Comparison of ENCODE assay signal across 25 cellular contexts in genomic region chr10:115949282-115949844, GRCh38.
DNase-seq lines count a peak whose midpoint lies in the region; ATAC-seq, FAIRE-seq and TF ChIP-seq lines count a peak whose summit lies in the region.
"Had no signal": no experiment of that assay in that cellular context is flagged by ENCODE, and none has a peak within 500 bp of the region (broad histone marks: within the 10 kb centered on the region; RNA-seq: fewer than 3 reads in every experiment).

No MANE protein-coding gene starts in this region.

- H3K27ac ChIP-seq in right lobe of liver (no peak overlapping the region), HepG2 (ENCODE audit: extremely low read length, insufficient read depth, low read length) (no peak overlapping the region), WERI-Rb-1 (no peak overlapping the region), aorta (ENCODE audit: low read depth in 1 of 2, low read length in 2 of 2) (no peak overlapping the region)

- H3K4me1 Mint-ChIP-seq in nephron progenitor cell = peaks cover 47% of the 10 kb centered on the region
- H3K4me1 Mint-ChIP-seq: B cell, CD14-positive monocyte had no signal

- TF ChIP-seq POLR2A in right lobe of liver (IDR thresholded peaks at IDR 0.05) = no peak
- no peak for TF ChIP-seq POLR2A in HepG2 (IDR thresholded peaks at IDR 0.05; ENCODE audit: insufficient read depth in 1 of 2, low read depth in 2 of 2, low read length in 2 of 2)

- no peaks in the 10 kb centered on the region for H3K27me3 ChIP-seq in right lobe of liver
- no peaks in the 10 kb centered on the region; a peak in 1 of 5 replicates for H3K27me3 ChIP-seq in HepG2 (ENCODE audit: control insufficient read depth in 1 of 2, insufficient read depth in 2 of 2, low read length in 2 of 2)
- no peaks in the 10 kb centered on the region for H3K27me3 ChIP-seq in WERI-Rb-1 (ENCODE audit: insufficient read depth, low read depth, severe bottlenecking)
- H3K27me3 ChIP-seq in aorta (ENCODE audit: control insufficient read depth in 1 of 2, insufficient read depth in 2 of 2, low read length in 1 of 2) = no peaks in the 10 kb centered on the region
- H3K27me3 ChIP-seq: MG63 had no signal

- H3K36me3 Mint-ChIP-seq in nephron progenitor cell (ENCODE audit: low read depth) = no peaks in the 10 kb centered on the region
- H3K36me3 Mint-ChIP-seq: CD14-positive monocyte had no signal

- TF ChIP-seq EP300 in HepG2 (IDR thresholded peaks at IDR 0.05; ENCODE audit: low read depth in 2 of 2, low read length in 2 of 2) (no peak), HepG2 (CRISPR knock-in tag; IDR thresholded peaks at IDR 0.05; ENCODE audit: borderline replicate concordance) (no peak)

- H3K4me1 ChIP-seq in right lobe of liver = peaks cover 0 to 32% (median 11%) of the 10 kb centered on the region in 4 donors
- H3K4me1 ChIP-seq in HepG2 (ENCODE audit: insufficient read depth, low read length) = no peaks in the 10 kb centered on the region
- peaks cover 0 to 3% of the 10 kb centered on the region in 2 donors for H3K4me1 ChIP-seq in aorta (ENCODE audit: control insufficient read depth in 1 of 2, insufficient read depth in 2 of 2, low read length in 2 of 2)

- ATAC-seq in right lobe of liver (peak in 3 of 4 donors; percentile 19 to 36 (median 22)), HepG2 (no peak), aorta (ENCODE audit: low FRiP score) (peak; percentile 42), HG03175 (IDR thresholded peaks at IDR 0.05; ENCODE audit: unreplicated experiment) (no peak)
- ATAC-seq: K562, Panc1 had no signal

- no peaks in the 10 kb centered on the region for H3K36me3 ChIP-seq in right lobe of liver
- no peaks in the 10 kb centered on the region for H3K36me3 ChIP-seq in HepG2 (replicated peaks in 1 of 2; ENCODE audit: control insufficient read depth in 1 of 2, insufficient read depth in 2 of 2, low read length in 2 of 2)
- no peaks in the 10 kb centered on the region for H3K36me3 ChIP-seq in WERI-Rb-1
- no peaks in the 10 kb centered on the region for H3K36me3 ChIP-seq in aorta (ENCODE audit: control insufficient read depth in 1 of 2, insufficient read depth in 2 of 2, low read length in 1 of 2)
- H3K36me3 ChIP-seq: MG63 had no signal

- intact Hi-C loops in right lobe of liver (cut with DNase I) = no loop called here
- intact Hi-C loops in HepG2 (cut with micrococcal nuclease; ENCODE audit: unreplicated experiment) = no loop called here
- intact Hi-C loops in aorta (cut with DNase I) = no loop called here

- no TSS peak for BruUV-seq in HepG2 (replicated peaks; lab: Mats Ljungman, UMichigan)

- no peaks in the 10 kb centered on the region for H3K79me2 ChIP-seq in HepG2 (ENCODE audit: insufficient read depth, low read length)

- no peak overlapping the region for H3K4me2 ChIP-seq in HepG2 (ENCODE audit: low read depth, low read length)
- H3K4me2 ChIP-seq: GM23338 had no signal

- no peaks in the 10 kb centered on the region for H3K27me3 Mint-ChIP-seq in nephron progenitor cell (ENCODE audit: low read depth, poor library complexity)
- H3K27me3 Mint-ChIP-seq: B cell had no signal

- no peak overlapping the region for H3K4me3 ChIP-seq in right lobe of liver
- no peak overlapping the region for H3K4me3 ChIP-seq in HepG2 (replicated peaks in 1 of 3; ENCODE audit: insufficient read depth in 1 of 3, low read depth in 2 of 3, low read length in 3 of 3)
- no peak overlapping the region for H3K4me3 ChIP-seq in WERI-Rb-1 (ENCODE audit: low read depth, low read length)
- H3K4me3 ChIP-seq in aorta (ENCODE audit: low read length in 2 of 2) = no peak overlapping the region
- H3K4me3 ChIP-seq: GM23338, K562, MG63 had no signal

- TF ChIP-seq CTCF in right lobe of liver (IDR thresholded peaks at IDR 0.05) (no peak), HepG2 (CRISPR knock-in tag; IDR thresholded peaks at IDR 0.05) (no peak), WERI-Rb-1 (IDR thresholded peaks at IDR 0.05; ENCODE audit: low read depth, low read length) (no peak), nephron progenitor cell (IDR thresholded peaks at IDR 0.05) (no peak)

- no peaks in the 10 kb centered on the region for H3K9me3 Mint-ChIP-seq in nephron progenitor cell
- H3K9me3 Mint-ChIP-seq: CD14-positive monocyte, GM23338 had no signal

- CTCF ChIA-PET in HepG2 (lab: Yijun Ruan, JAX; ENCODE audit: low intra/inter-chr PET ratio, low total read pairs) = no interaction called here

- H3K9me3 ChIP-seq in right lobe of liver = no peaks in the 10 kb centered on the region
- no peaks in the 10 kb centered on the region for H3K9me3 ChIP-seq in HepG2 (ENCODE audit: low read length)
- H3K9me3 ChIP-seq in WERI-Rb-1 (ENCODE audit: severe bottlenecking) = no peaks in the 10 kb centered on the region
- no peaks in the 10 kb centered on the region for H3K9me3 ChIP-seq in aorta (ENCODE audit: control insufficient read depth, low read length)
- H3K9me3 ChIP-seq: MG63 had no signal

- no peaks in the 10 kb centered on the region for H4K20me1 ChIP-seq in HepG2 (ENCODE audit: insufficient read depth, low read length)

- FAIRE-seq in HepG2 (lab: Jason Lieb, UNC) = no peak
- FAIRE-seq: A204.1, D721Med, K562 had no signal

- in situ Hi-C loops in HepG2 (cut with HindIII; ENCODE audit: extremely low pct_ligation_motif_present, low pct_unique_long_range_greater_than_20kb) = no loop called here

- H3K9ac ChIP-seq in HepG2 (ENCODE audit: insufficient read depth, low read depth, low read length) = no peak overlapping the region

- TF ChIP-seq RAD21 in HepG2 (CRISPR knock-in tag; IDR thresholded peaks at IDR 0.05) = no peak

- POLR2A ChIA-PET in HepG2 (lab: Yijun Ruan, JAX) = no interaction called here

- no peak overlapping the region for H2AFZ ChIP-seq in HepG2 (ENCODE audit: low read length)
- H2AFZ ChIP-seq: GM23338 had no signal

- 93% methylated on average over 4 of the region's 9 CpGs for WGBS in right lobe of liver (ENCODE audit: insufficient coverage, low coverage, low lambda C conversion rate, missing lambda C conversion rate)
- 45% methylated on average over 8 of the region's 9 CpGs for WGBS in HepG2 (ENCODE audit: low lambda C conversion rate)
- 87 to 93% methylated on average over 9 of the region's 9 CpGs for WGBS in aorta, 2 donors

- no peak for DNase-seq in right lobe of liver
- DNase-seq in HepG2 (ENCODE audit: low spot score) = no peak
- peak; percentile 21 for DNase-seq in WERI-Rb-1
- no peak for DNase-seq in nephron progenitor cell
- no peak for DNase-seq in aorta
- no peak for DNase-seq in AG08395 (ENCODE audit: low spot score)
- no peak for DNase-seq in NCI-H146 treated with DMSO at 0.1 percent for 48 hours (lab: John Stamatoyannopoulos, UW; ENCODE audit: unreplicated experiment)
- DNase-seq: DMS79, HCEC 1CT, MG63, NCI-H1048, NCI-H1417 treated with DMSO at 0.1 percent for 48 hours, NCI-H187 treated with DMSO at 0.1 percent for 48 hours, NCI-H2107, NCI-H2227 treated with DMSO at 0.1 percent for 48 hours, NCI-H510A, SIG-M5 had no signal

- peak overlapping the region; percentile 22 for H3K27ac Mint-ChIP-seq in nephron progenitor cell
- H3K27ac Mint-ChIP-seq: B cell, CD14-positive monocyte, GM23338 had no signal

- no peak overlapping the region for H3K4me3 Mint-ChIP-seq in nephron progenitor cell
- H3K4me3 Mint-ChIP-seq: B cell, CD14-positive monocyte, GM23338 had no signal

TF ChIP-seq in HepG2, 621 proteins besides CTCF, POLR2A, EP300 and RAD21 (continues in another document):
- no peak for TF ChIP-seq ZSCAN21 (CRISPR knock-in tag; IDR thresholded peaks at IDR 0.05; ENCODE audit: borderline replicate concordance)
- TF ChIP-seq KDM5A (IDR thresholded peaks at IDR 0.05; ENCODE audit: borderline replicate concordance, low read length) = no peak
- TF ChIP-seq FOXO1 (CRISPR knock-in tag; IDR thresholded peaks at IDR 0.05) = no peak
- no peak for TF ChIP-seq ZSCAN20 (CRISPR knock-in tag; IDR thresholded peaks at IDR 0.05; ENCODE audit: borderline replicate concordance)
- no peak for TF ChIP-seq TFDP1 (CRISPR knock-in tag; IDR thresholded peaks at IDR 0.05; ENCODE audit: borderline replicate concordance)
- TF ChIP-seq POLR2G (IDR thresholded peaks at IDR 0.05; ENCODE audit: low read depth, low read length) = no peak

Comparison
In these comparisons a context has a peak if more than half of its experiments do, and no peak if none do; other contexts are left out.
1. ATAC-seq: peak in right lobe of liver (3 of 4) and aorta (single experiment); none in HepG2 (single experiment) and HG03175 (single experiment).